In the genomic region with DNA sequence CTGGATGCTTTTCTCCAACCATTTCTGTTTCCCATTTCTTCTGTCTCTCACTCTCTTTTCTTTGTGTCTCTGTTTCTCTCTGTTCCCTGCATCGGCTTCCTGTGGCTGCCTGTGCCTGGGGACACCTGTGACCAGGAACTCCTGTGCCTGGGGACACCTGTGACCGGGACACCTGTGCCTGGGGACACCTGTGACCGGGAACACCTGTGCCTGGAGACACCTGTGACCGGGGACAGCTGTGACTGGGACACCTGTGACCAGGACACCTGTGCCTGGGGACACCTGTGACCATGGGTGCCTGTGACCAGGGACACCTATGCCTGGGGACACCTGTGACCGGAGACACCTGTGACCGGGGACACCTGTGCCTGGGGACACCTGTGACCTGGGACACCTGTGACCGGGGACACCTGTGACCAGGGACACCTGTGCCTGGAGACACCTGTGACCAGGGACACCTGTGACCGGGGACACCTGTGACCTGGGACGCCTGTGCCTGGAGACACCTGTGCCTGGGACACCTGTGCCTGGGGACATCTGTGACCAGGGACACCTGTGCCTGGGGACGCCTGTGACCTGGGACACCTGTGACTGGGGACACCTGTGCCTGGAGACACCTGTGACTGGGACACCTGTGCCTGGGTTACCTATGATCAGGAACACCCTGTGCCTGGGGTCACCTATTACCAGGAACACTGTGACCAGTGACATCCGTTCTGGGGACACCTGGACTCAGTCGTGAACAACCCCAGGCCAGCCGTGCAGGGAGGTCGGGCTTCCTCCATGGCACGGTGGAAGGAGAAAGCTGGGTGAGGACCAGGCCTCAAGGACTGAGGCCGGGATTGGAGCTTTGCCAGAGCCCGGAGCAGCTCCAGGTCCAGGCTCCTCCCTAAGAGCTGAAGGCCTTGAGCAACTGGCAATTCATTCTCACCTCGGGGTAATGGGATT, we compare ENCODE assay signal across 25 cellular contexts. TPM values are rescaled to one million over a fixed set of nuclear protein-coding genes. Genes with fewer than 3 reads are reported as not detected.
DNase-seq lines count a peak whose midpoint lies in the region; ATAC-seq and TF ChIP-seq lines count a peak whose summit lies in the region.
"Had no signal": no experiment of that assay in that cellular context is flagged by ENCODE, and none has a peak within 500 bp of the region (broad histone marks: within the 10 kb centered on the region; RNA-seq: fewer than 3 reads in every experiment).

No MANE protein-coding gene starts in this region.

- H3K4me3 Mint-ChIP-seq in MCF 10A (ENCODE audit: unreplicated experiment) = no peak overlapping the region
- H3K4me3 Mint-ChIP-seq: activated CD4-positive, alpha-beta memory T cell treated with anti-CD3 and anti-CD28 coated beads for 36 hours; CD8-positive, alpha-beta memory T cell had no signal

- no peak for TF ChIP-seq POLR2A in spleen (IDR thresholded peaks at IDR 0.05)

- H3K9me3 ChIP-seq in mammary epithelial cell (replicated peaks; ENCODE audit: insufficient read depth, low read length) (no peaks in the 10 kb centered on the region), Panc1 (ENCODE audit: control insufficient read depth, insufficient read depth, low read depth, low read length) (no peaks in the 10 kb centered on the region), spleen (no peaks in the 10 kb centered on the region), osteoblast (ENCODE audit: low read depth, low read length) (no peaks in the 10 kb centered on the region)
- H3K9me3 ChIP-seq: HAP-1, ovary, sigmoid colon, tibial artery had no signal

- no peaks in the 10 kb centered on the region for H3K36me3 Mint-ChIP-seq in MCF 10A (ENCODE audit: insufficient read depth, unreplicated experiment)
- H3K36me3 Mint-ChIP-seq: activated CD4-positive, alpha-beta memory T cell treated with anti-CD3 and anti-CD28 coated beads for 36 hours; CD8-positive, alpha-beta memory T cell had no signal

- in situ Hi-C loops in mammary epithelial cell (cut with MboI; ENCODE audit: low sequenced_read_pairs in 2 of 2) (no loop called here), Panc1 (cut with HindIII; ENCODE audit: low pct_unique_long_range_greater_than_20kb, low sequenced_read_pairs) (no loop called here)

- H3K79me2 ChIP-seq in mammary epithelial cell (ENCODE audit: insufficient read depth, low read length) (no peaks in the 10 kb centered on the region), osteoblast (ENCODE audit: insufficient read depth, low read length) (no peaks in the 10 kb centered on the region)

- no peak overlapping the region for H3K4me2 ChIP-seq in mammary epithelial cell (ENCODE audit: insufficient read depth, low read depth, low read length)
- no peak overlapping the region for H3K4me2 ChIP-seq in osteoblast (ENCODE audit: insufficient read depth, low read length)

- CTCF ChIA-PET in MCF 10A (lab: Yijun Ruan, JAX) (no interaction called here), mammary epithelial cell (lab: Charles Lee; ENCODE audit: low non-redundant PET) (no interaction called here), Panc1 (lab: Charles Lee) (no interaction called here)

- H3K36me3 ChIP-seq in mammary epithelial cell (ENCODE audit: insufficient read depth, low read length) = no peaks in the 10 kb centered on the region
- H3K36me3 ChIP-seq in Panc1 (ENCODE audit: control insufficient read depth, insufficient read depth, low read length) = no peaks in the 10 kb centered on the region
- H3K36me3 ChIP-seq in spleen = no peaks in the 10 kb centered on the region
- no peaks in the 10 kb centered on the region for H3K36me3 ChIP-seq in osteoblast (ENCODE audit: insufficient read depth, low read length)
- H3K36me3 ChIP-seq: cardiac muscle cell, HAP-1, ovary, sigmoid colon, tibial artery had no signal

- POLR2A ChIA-PET in MCF 10A (lab: Yijun Ruan, JAX) (no interaction called here), Panc1 (lab: Charles Lee) (no interaction called here)

- H3K27me3 ChIP-seq in mammary epithelial cell (ENCODE audit: insufficient read depth, low read length) (no peaks in the 10 kb centered on the region), Panc1 (ENCODE audit: control insufficient read depth, insufficient read depth, low read length) (no peaks in the 10 kb centered on the region), spleen (replicated peaks in 1 of 7) (peaks cover 0 to 35% (median 0%) of the 10 kb centered on the region in 7 donors), osteoblast (ENCODE audit: insufficient read depth, low read length) (no peaks in the 10 kb centered on the region)
- H3K27me3 ChIP-seq: cardiac muscle cell, ovary had no signal

- H3K27me3 Mint-ChIP-seq in MCF 10A (ENCODE audit: insufficient read depth, unreplicated experiment) = peaks cover 24% of the 10 kb centered on the region

- dilution Hi-C loops in mammary epithelial cell (cut with HindIII; ENCODE audit: low sequenced_read_pairs) = no loop called here

- H2AFZ ChIP-seq in mammary epithelial cell (ENCODE audit: low read depth, low read length) (no peak overlapping the region), osteoblast (ENCODE audit: low read length) (no peak overlapping the region)

- H3K27ac ChIP-seq in mammary epithelial cell (ENCODE audit: insufficient read depth, low read depth, low read length) (no peak overlapping the region), Panc1 (ENCODE audit: low read length) (peak overlapping the region; percentile 52; the same call in 1 of the 2 replicates), spleen (peak overlapping the region in 2 of 8 donors; percentile 81 to 82), osteoblast (ENCODE audit: low read depth, low read length) (no peak overlapping the region)
- H3K27ac ChIP-seq: cardiac muscle cell, dorsolateral prefrontal cortex, epithelial cell of prostate, ovary, sigmoid colon, tibial artery had no signal

- DNase-seq in MCF 10A (ENCODE audit: unreplicated experiment) (peak; percentile 12), mammary epithelial cell (no peak), Panc1 (ENCODE audit: low read depth, low spot score) (no peak), fibroblast of pulmonary artery (ENCODE audit: low read depth) (peak; percentile 22), spleen (peak; percentile 72), osteoblast (ENCODE audit: insufficient read length, low spot score, missing footprints) (no peak), putamen (ENCODE audit: low spot score) (no peak), NCI-H526 treated with DMSO at 0.1 percent for 48 hours (lab: John Stamatoyannopoulos, UW) (no peak)
- DNase-seq: activated CD4-positive, alpha-beta memory T cell treated with anti-CD3 and anti-CD28 coated beads for 36 hours; activated gamma-delta T cell; activated T-cell treated with anti-CD3 and anti-CD28 coated beads for 4 hours; amniotic stem cell; CD8-positive, alpha-beta memory T cell; dorsolateral prefrontal cortex; EL; islet precursor cell; mesenchymal stem cell; NCI-H748 treated with DMSO at 0.1 percent for 48 hours; sigmoid colon; stimulated activated naive CD4-positive, alpha-beta T cell had no signal

- BruUV-seq in MCF 10A (replicated peaks; lab: Mats Ljungman, UMichigan) (no TSS peak), mammary epithelial cell (replicated peaks; lab: Mats Ljungman, UMichigan) (no TSS peak), Panc1 (replicated peaks; lab: Mats Ljungman, UMichigan) (no TSS peak)

- H3K9ac ChIP-seq in mammary epithelial cell (ENCODE audit: insufficient read depth, low read length) = no peak overlapping the region

- intact Hi-C loops in MCF 10A (cut with micrococcal nuclease) = no loop called here
- intact Hi-C loops in mammary epithelial cell (cut with micrococcal nuclease) = no loop called here
- intact Hi-C loops in Panc1 (cut with micrococcal nuclease; ENCODE audit: unreplicated experiment) = no loop called here
- intact Hi-C loops in spleen (cut with DNase I; ENCODE audit: low total_unique reads) = no loop called here

- H3K27ac Mint-ChIP-seq in MCF 10A (ENCODE audit: low read depth, unreplicated experiment) = no peak overlapping the region
- H3K27ac Mint-ChIP-seq: activated CD4-positive, alpha-beta memory T cell treated with anti-CD3 and anti-CD28 coated beads for 36 hours had no signal

- H3K4me3 ChIP-seq in mammary epithelial cell (replicated peaks in 1 of 3; ENCODE audit: insufficient read depth in 1 of 3, low read depth in 2 of 3, low read length in 3 of 3) (no peak overlapping the region), Panc1 (ENCODE audit: low read depth in 2 of 2, low read length in 2 of 2) (no peak overlapping the region), fibroblast of pulmonary artery (replicated peaks; ENCODE audit: low read depth, low read length) (no peak overlapping the region), spleen (no peak overlapping the region), osteoblast (ENCODE audit: insufficient read depth, low read length) (no peak overlapping the region)
- H3K4me3 ChIP-seq: cardiac muscle cell, dorsolateral prefrontal cortex, HAP-1, ovary, sigmoid colon, tibial artery had no signal

- H3K4me1 ChIP-seq in mammary epithelial cell (ENCODE audit: insufficient read depth, low read length) (no peaks in the 10 kb centered on the region), Panc1 (ENCODE audit: control insufficient read depth, insufficient read depth, low read length) (peaks cover 26% of the 10 kb centered on the region), spleen (peaks cover 2 to 75% (median 30%) of the 10 kb centered on the region in 6 donors), osteoblast (ENCODE audit: insufficient read depth, low read length) (no peaks in the 10 kb centered on the region)
- H3K4me1 ChIP-seq: HAP-1, sigmoid colon, tibial artery had no signal

- H3K4me1 Mint-ChIP-seq in MCF 10A (ENCODE audit: insufficient read depth, unreplicated experiment) = peaks cover 7% of the 10 kb centered on the region

- H4K20me1 ChIP-seq in mammary epithelial cell (ENCODE audit: insufficient read depth, low read length) (no peaks in the 10 kb centered on the region), osteoblast (ENCODE audit: insufficient read depth, low read length) (no peaks in the 10 kb centered on the region)

- TF ChIP-seq CTCF in MCF 10A (IDR thresholded peaks at IDR 0.05; ENCODE audit: unreplicated experiment) = no peak
- TF ChIP-seq CTCF in mammary epithelial cell (conservative IDR thresholded peaks at IDR 0.05 in 1 of 2, IDR thresholded peaks at IDR 0.05 in 1 of 2; ENCODE audit: extremely low read depth in 1 of 2, insufficient read depth in 1 of 2, low read depth in 1 of 2, low read length in 2 of 2) = no peak
- no peak for TF ChIP-seq CTCF in Panc1 (IDR thresholded peaks at IDR 0.05)
- no peak for TF ChIP-seq CTCF in fibroblast of pulmonary artery (IDR thresholded peaks at IDR 0.05; ENCODE audit: low read length, missing control alignments)
- TF ChIP-seq CTCF in spleen (IDR thresholded peaks at IDR 0.05 in 8 of 11, conservative IDR thresholded peaks at IDR 0.05 in 3 of 11) = no peak
- TF ChIP-seq CTCF in osteoblast (IDR thresholded peaks at IDR 0.05; ENCODE audit: extremely low read depth, low read depth, low read length) = no peak

- 66% methylated on average over 15 of the region's 18 CpGs for WGBS in mammary epithelial cell (ENCODE audit: low coverage, missing lambda C conversion rate)
- WGBS in spleen, 5 donors = 74 to 82% (median 79%) methylated on average over 13 to 18 of the region's 18 CpGs

- ATAC-seq in Panc1 = no peak

- H3K9me3 Mint-ChIP-seq in MCF 10A (ENCODE audit: unreplicated experiment) = no peaks in the 10 kb centered on the region

RNA-seq across cellular contexts. Expression of a gene that starts 23.4 kb away (rescaled TPM):
- total RNA-seq in MCF 10A (2022) (47.4 and 48.8 TPM in 2 replicates), mammary epithelial cell (10 to 100 TPM; 28.8 to 58.6 TPM), Panc1 (2021; ENCODE audit: unreplicated experiment) (104 TPM), spleen (100 to 1,000 TPM in 1 of 7 donors, 10 to 100 TPM in 6; 28.3 to 161 (median 60.4) TPM), osteoblast (2.7 and 12.3 TPM in 2 replicates)
- polyA plus RNA-seq in mammary epithelial cell (17.2 TPM), spleen (10 to 100 TPM; 14.3 to 40.3 (median 22.3) TPM)
- 1.6 TPM for polyA minus RNA-seq in mammary epithelial cell
- 132 TPM for polyA plus RNA-seq in Panc1 (2012; ENCODE audit: insufficient read length)

Comparison
In these comparisons a context has a peak if more than half of its experiments do, and no peak if none do; other contexts are left out.
1. DNase-seq: peak in MCF 10A (single experiment), fibroblast of pulmonary artery (single experiment) and spleen (single experiment); none in mammary epithelial cell (single experiment), Panc1 (single experiment), osteoblast (single experiment), putamen (single experiment) and NCI-H526 treated with DMSO at 0.1 percent for 48 hours (single experiment).